Comparison of ENCODE assay signal across 1 cellular context in the genomic region with DNA sequence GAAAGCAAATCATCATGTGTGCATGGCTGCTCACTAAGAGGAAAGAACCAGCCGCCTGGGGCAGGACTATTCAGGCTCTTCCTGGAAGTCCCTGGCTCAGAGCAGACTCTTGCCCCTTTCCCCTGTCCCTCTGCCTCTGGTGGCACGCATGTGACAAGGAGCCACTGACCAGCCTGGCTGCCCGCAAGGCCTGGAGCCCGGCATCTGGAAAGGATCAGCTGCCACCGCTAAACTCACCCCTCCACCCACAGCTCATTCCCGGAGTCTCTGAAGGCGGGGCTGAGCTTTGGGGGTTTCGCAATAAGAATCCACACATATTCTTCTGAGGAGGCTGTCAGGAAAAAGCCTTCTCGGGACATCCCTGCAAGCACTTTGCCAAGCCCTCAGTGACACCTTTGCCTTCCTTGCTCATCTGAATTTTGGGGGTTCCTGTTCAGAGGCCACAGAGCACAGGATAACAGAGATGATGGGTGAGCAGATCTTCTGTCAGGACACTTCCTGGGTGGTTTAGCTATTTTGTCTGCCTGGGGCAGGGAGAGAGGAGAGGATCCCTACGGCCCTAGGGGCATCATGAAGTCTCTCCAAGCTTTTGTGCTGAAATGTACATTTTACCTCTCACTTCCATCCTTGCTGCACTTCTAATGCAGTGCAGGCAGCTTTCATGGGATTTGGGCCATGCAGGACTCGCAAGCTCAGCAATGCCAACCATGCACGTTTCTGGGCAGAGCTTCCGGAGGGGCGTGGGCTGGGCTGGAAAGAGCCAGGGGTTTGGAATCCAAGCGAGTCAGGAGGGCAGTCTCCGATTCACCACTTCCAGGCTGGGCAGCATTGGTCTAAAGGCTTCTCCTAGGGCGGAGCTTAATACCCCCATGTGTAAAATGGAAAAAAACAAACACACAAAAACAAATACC.
A peak's percentile ranks its signal among the peaks of the same experiment; 100 is the strongest.
TF ChIP-seq lines count a peak whose summit lies in the region.

No MANE protein-coding gene starts in this region.

TF ChIP-seq in HEK293, 187 proteins besides CTCF, POLR2A, EP300 and RAD21 (continued from another document):
- TF ChIP-seq, protein P1, sequence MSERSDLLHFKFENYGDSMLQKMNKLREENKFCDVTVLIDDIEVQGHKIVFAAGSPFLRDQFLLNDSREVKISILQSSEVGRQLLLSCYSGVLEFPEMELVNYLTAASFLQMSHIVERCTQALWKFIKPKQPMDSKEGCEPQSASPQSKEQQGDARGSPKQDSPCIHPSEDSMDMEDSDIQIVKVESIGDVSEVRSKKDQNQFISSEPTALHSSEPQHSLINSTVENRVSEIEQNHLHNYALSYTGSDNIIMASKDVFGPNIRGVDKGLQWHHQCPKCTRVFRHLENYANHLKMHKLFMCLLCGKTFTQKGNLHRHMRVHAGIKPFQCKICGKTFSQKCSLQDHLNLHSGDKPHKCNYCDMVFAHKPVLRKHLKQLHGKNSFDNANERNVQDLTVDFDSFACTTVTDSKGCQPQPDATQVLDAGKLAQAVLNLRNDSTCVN (tag by site-specific recombination; optimal IDR thresholded peaks at IDR 0.05): peak; percentile 12
- TF ChIP-seq, protein P2, sequence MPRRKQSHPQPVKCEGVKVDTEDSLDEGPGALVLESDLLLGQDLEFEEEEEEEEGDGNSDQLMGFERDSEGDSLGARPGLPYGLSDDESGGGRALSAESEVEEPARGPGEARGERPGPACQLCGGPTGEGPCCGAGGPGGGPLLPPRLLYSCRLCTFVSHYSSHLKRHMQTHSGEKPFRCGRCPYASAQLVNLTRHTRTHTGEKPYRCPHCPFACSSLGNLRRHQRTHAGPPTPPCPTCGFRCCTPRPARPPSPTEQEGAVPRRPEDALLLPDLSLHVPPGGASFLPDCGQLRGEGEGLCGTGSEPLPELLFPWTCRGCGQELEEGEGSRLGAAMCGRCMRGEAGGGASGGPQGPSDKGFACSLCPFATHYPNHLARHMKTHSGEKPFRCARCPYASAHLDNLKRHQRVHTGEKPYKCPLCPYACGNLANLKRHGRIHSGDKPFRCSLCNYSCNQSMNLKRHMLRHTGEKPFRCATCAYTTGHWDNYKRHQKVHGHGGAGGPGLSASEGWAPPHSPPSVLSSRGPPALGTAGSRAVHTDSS (tag by site-specific recombination; IDR thresholded peaks at IDR 0.05): no peak
- TF ChIP-seq REPIN1 (tag by site-specific recombination; IDR thresholded peaks at IDR 0.05; ENCODE audit: low read depth): no peak
- TF ChIP-seq ZFHX2 (tag by site-specific recombination; conservative IDR thresholded peaks at IDR 0.05): peak; percentile 88
- peak; percentile 51; the same call in 1 of the 2 replicates for TF ChIP-seq KLF8 (tag by site-specific recombination; IDR thresholded peaks at IDR 0.05)
- TF ChIP-seq, protein P3, sequence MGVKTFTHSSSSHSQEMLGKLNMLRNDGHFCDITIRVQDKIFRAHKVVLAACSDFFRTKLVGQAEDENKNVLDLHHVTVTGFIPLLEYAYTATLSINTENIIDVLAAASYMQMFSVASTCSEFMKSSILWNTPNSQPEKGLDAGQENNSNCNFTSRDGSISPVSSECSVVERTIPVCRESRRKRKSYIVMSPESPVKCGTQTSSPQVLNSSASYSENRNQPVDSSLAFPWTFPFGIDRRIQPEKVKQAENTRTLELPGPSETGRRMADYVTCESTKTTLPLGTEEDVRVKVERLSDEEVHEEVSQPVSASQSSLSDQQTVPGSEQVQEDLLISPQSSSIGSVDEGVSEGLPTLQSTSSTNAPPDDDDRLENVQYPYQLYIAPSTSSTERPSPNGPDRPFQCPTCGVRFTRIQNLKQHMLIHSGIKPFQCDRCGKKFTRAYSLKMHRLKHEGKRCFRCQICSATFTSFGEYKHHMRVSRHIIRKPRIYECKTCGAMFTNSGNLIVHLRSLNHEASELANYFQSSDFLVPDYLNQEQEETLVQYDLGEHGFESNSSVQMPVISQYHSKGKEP (tag by site-specific recombination; IDR thresholded peaks at IDR 0.05): 0 out of 2 replicates have a peak, but pooled peaks have one; percentile 4
- TF ChIP-seq ZNF16 (tag by site-specific recombination; IDR thresholded peaks at IDR 0.05; ENCODE audit: low read depth): no peak
- TF ChIP-seq ZNF747 (tag by site-specific recombination; IDR thresholded peaks at IDR 0.05): no peak
- 0 out of 2 replicates have a peak, but pooled peaks have one; percentile 25 for TF ChIP-seq ZBTB20 (tag by site-specific recombination; IDR thresholded peaks at IDR 0.05)
- peak; percentile 73 for TF ChIP-seq SP7 (tag by site-specific recombination; IDR thresholded peaks at IDR 0.05)
- no peak for TF ChIP-seq TRIM28 (IDR thresholded peaks at IDR 0.05; ENCODE audit: borderline replicate concordance, low read length)
- no peak for TF ChIP-seq KLF10 (tag by site-specific recombination; IDR thresholded peaks at IDR 0.05)
- TF ChIP-seq ZEB2 (tag by site-specific recombination; IDR thresholded peaks at IDR 0.05): peak; percentile 49; the same call in 1 of the 2 replicates
- TF ChIP-seq, protein P4, sequence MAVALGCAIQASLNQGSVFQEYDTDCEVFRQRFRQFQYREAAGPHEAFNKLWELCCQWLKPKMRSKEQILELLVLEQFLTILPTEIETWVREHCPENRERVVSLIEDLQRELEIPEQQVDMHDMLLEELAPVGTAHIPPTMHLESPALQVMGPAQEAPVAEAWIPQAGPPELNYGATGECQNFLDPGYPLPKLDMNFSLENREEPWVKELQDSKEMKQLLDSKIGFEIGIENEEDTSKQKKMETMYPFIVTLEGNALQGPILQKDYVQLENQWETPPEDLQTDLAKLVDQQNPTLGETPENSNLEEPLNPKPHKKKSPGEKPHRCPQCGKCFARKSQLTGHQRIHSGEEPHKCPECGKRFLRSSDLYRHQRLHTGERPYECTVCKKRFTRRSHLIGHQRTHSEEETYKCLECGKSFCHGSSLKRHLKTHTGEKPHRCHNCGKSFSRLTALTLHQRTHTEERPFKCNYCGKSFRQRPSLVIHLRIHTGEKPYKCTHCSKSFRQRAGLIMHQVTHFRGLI (tag by site-specific recombination; IDR thresholded peaks at IDR 0.05): no peak
- peak; percentile 58; the same call in 1 of the 2 replicates for TF ChIP-seq KLF16 (tag by site-specific recombination; IDR thresholded peaks at IDR 0.05)
- TF ChIP-seq ZNF658 (tag by site-specific recombination; IDR thresholded peaks at IDR 0.05): no peak
- peak; percentile 38; the same call in 1 of the 2 replicates for TF ChIP-seq ZNF324 (tag by site-specific recombination; IDR thresholded peaks at IDR 0.05)
- 0 out of 2 replicates have a peak, but pooled peaks have one; percentile 19 for TF ChIP-seq KLF1 (tag by site-specific recombination; IDR thresholded peaks at IDR 0.05)
- TF ChIP-seq KLF9 (tag by site-specific recombination; IDR thresholded peaks at IDR 0.05; ENCODE audit: low read depth): peak; percentile 36; the same call in 1 of the 2 replicates
- TF ChIP-seq, protein P5, sequence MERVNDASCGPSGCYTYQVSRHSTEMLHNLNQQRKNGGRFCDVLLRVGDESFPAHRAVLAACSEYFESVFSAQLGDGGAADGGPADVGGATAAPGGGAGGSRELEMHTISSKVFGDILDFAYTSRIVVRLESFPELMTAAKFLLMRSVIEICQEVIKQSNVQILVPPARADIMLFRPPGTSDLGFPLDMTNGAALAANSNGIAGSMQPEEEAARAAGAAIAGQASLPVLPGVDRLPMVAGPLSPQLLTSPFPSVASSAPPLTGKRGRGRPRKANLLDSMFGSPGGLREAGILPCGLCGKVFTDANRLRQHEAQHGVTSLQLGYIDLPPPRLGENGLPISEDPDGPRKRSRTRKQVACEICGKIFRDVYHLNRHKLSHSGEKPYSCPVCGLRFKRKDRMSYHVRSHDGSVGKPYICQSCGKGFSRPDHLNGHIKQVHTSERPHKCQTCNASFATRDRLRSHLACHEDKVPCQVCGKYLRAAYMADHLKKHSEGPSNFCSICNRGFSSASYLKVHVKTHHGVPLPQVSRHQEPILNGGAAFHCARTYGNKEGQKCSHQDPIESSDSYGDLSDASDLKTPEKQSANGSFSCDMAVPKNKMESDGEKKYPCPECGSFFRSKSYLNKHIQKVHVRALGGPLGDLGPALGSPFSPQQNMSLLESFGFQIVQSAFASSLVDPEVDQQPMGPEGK (tag by site-specific recombination; IDR thresholded peaks at IDR 0.05): peak; percentile 70; the same call in 1 of the 2 replicates
- TF ChIP-seq ZNF169 (tag by site-specific recombination; IDR thresholded peaks at IDR 0.05): no peak
- TF ChIP-seq ZNF600 (tag by site-specific recombination; IDR thresholded peaks at IDR 0.05): no peak
- no peak for TF ChIP-seq ZNF391 (tag by site-specific recombination; IDR thresholded peaks at IDR 0.05; ENCODE audit: borderline replicate concordance, low read depth)
- peak; percentile 83 for TF ChIP-seq EGR2 (tag by site-specific recombination; IDR thresholded peaks at IDR 0.05; ENCODE audit: low read depth)
- 0 out of 2 replicates have a peak, but pooled peaks have one; percentile 9 for TF ChIP-seq SP2 (tag by site-specific recombination; IDR thresholded peaks at IDR 0.05)
- peak; percentile 51; the same call in 1 of the 2 replicates for TF ChIP-seq ZFP69B (tag by site-specific recombination; IDR thresholded peaks at IDR 0.05)
- peak; percentile 22; the same call in 1 of the 2 replicates for TF ChIP-seq ZNF629 (tag by site-specific recombination; IDR thresholded peaks at IDR 0.05)
- TF ChIP-seq, protein P6, sequence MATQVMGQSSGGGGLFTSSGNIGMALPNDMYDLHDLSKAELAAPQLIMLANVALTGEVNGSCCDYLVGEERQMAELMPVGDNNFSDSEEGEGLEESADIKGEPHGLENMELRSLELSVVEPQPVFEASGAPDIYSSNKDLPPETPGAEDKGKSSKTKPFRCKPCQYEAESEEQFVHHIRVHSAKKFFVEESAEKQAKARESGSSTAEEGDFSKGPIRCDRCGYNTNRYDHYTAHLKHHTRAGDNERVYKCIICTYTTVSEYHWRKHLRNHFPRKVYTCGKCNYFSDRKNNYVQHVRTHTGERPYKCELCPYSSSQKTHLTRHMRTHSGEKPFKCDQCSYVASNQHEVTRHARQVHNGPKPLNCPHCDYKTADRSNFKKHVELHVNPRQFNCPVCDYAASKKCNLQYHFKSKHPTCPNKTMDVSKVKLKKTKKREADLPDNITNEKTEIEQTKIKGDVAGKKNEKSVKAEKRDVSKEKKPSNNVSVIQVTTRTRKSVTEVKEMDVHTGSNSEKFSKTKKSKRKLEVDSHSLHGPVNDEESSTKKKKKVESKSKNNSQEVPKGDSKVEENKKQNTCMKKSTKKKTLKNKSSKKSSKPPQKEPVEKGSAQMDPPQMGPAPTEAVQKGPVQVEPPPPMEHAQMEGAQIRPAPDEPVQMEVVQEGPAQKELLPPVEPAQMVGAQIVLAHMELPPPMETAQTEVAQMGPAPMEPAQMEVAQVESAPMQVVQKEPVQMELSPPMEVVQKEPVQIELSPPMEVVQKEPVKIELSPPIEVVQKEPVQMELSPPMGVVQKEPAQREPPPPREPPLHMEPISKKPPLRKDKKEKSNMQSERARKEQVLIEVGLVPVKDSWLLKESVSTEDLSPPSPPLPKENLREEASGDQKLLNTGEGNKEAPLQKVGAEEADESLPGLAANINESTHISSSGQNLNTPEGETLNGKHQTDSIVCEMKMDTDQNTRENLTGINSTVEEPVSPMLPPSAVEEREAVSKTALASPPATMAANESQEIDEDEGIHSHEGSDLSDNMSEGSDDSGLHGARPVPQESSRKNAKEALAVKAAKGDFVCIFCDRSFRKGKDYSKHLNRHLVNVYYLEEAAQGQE (tag by site-specific recombination; IDR thresholded peaks at IDR 0.05): 0 out of 2 replicates have a peak, but pooled peaks have one; percentile 25
- peak; percentile 54 for TF ChIP-seq ZNF335 (tag by site-specific recombination; conservative IDR thresholded peaks at IDR 0.05)
- no peak for TF ChIP-seq ZNF510 (tag by site-specific recombination; IDR thresholded peaks at IDR 0.05; ENCODE audit: insufficient replicate concordance)
- TF ChIP-seq ZBTB17 (tag by site-specific recombination; IDR thresholded peaks at IDR 0.05): peak; percentile 93
- peak; percentile 84 for TF ChIP-seq ZNF394 (tag by site-specific recombination; IDR thresholded peaks at IDR 0.05; ENCODE audit: borderline replicate concordance)
- TF ChIP-seq, protein P7, sequence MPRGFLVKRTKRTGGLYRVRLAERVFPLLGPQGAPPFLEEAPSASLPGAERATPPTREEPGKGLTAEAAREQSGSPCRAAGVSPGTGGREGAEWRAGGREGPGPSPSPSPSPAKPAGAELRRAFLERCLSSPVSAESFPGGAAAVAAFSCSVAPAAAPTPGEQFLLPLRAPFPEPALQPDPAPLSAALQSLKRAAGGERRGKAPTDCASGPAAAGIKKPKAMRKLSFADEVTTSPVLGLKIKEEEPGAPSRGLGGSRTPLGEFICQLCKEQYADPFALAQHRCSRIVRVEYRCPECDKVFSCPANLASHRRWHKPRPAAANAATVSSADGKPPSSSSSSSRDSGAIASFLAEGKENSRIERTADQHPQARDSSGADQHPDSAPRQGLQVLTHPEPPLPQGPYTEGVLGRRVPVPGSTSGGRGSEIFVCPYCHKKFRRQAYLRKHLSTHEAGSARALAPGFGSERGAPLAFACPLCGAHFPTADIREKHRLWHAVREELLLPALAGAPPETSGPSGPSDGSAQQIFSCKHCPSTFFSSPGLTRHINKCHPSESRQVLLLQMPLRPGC (tag by site-specific recombination; IDR thresholded peaks at IDR 0.05): 0 out of 2 replicates have a peak, but pooled peaks have one; percentile 27
- TF ChIP-seq, protein P8, sequence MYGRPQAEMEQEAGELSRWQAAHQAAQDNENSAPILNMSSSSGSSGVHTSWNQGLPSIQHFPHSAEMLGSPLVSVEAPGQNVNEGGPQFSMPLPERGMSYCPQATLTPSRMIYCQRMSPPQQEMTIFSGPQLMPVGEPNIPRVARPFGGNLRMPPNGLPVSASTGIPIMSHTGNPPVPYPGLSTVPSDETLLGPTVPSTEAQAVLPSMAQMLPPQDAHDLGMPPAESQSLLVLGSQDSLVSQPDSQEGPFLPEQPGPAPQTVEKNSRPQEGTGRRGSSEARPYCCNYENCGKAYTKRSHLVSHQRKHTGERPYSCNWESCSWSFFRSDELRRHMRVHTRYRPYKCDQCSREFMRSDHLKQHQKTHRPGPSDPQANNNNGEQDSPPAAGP (tag by site-specific recombination; IDR thresholded peaks at IDR 0.05): peak; percentile 72; the same call in 1 of the 2 replicates
- no peak for TF ChIP-seq ZNF701 (tag by site-specific recombination; IDR thresholded peaks at IDR 0.05)
- TF ChIP-seq OSR2 (tag by site-specific recombination; IDR thresholded peaks at IDR 0.05): peak; percentile 37
